In the genomic region with DNA sequence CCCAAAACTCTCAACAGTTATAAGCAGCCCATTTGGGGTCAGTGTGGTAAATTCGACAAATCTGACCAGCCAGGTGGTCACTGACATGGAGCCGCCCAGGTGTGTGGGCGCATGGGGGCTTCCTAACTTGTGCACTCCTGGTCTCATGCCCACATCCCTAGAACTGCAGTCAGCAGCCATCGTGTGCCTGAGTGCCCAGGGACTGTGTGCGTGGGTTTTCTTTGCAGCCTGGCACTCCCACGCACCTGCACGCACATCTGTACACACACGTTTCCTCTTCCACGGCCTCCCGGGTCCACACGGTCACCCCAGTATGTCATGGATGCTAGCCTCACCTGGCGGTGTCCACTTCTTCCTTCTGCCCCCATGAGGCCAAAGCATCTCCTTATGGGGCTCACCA, we compare ENCODE assay signal across 17 cellular contexts. TPM values are rescaled to one million over a fixed set of nuclear protein-coding genes. Genes with fewer than 3 reads are reported as not detected.
DNase-seq lines count a peak whose midpoint lies in the region; TF ChIP-seq lines count a peak whose summit lies in the region.
"Had no signal": no experiment of that assay in that cellular context is flagged by ENCODE, and none has a peak within 500 bp of the region (broad histone marks: within the 10 kb centered on the region; RNA-seq: fewer than 3 reads in every experiment).

No MANE protein-coding gene starts in this region.

- peak overlapping the region; percentile 67 for H3K9ac ChIP-seq in BLaER1
- no peak overlapping the region for H3K9ac ChIP-seq in neuronal stem cell (ENCODE audit: low read depth, low read length, poor library complexity)

- H3K79me1 ChIP-seq in neuronal stem cell (ENCODE audit: low read depth, low read length) = peaks cover 14% of the 10 kb centered on the region

- POLR2A ChIA-PET in CD8-positive, alpha-beta memory T cell (lab: Charles Lee) = no interaction called here

- no peak overlapping the region for H3K4me3 ChIP-seq in BLaER1
- no peak overlapping the region for H3K4me3 ChIP-seq in CD8-positive, alpha-beta memory T cell (ENCODE audit: low read length)
- H3K4me3 ChIP-seq in neuronal stem cell (ENCODE audit: low read length in 2 of 2) = no peak overlapping the region
- H3K4me3 ChIP-seq: GM23338, SJSA1 had no signal

- H4K20me1 ChIP-seq in BLaER1 = peaks cover 26% of the 10 kb centered on the region

- no peak overlapping the region for H3K18ac ChIP-seq in neuronal stem cell (ENCODE audit: low read length)

- H3K4me1 Mint-ChIP-seq in CD8-positive, alpha-beta memory T cell = peaks cover 5 to 15% (median 6%) of the 10 kb centered on the region in 3 donors
- H3K4me1 Mint-ChIP-seq in brain = peaks cover 14% of the 10 kb centered on the region

- no peak overlapping the region for H2BK15ac ChIP-seq in neuronal stem cell (ENCODE audit: low read length)

- peaks cover 0 to 5% (median 0%) of the 10 kb centered on the region in 5 donors for H3K9me3 Mint-ChIP-seq in CD8-positive, alpha-beta memory T cell
- peaks cover 0 to 3% (median 0%) of the 10 kb centered on the region in 5 experiments for H3K9me3 Mint-ChIP-seq in brain
- H3K9me3 Mint-ChIP-seq: GM23338 had no signal

- peaks cover 0 to 6% (median 0%) of the 10 kb centered on the region in 3 donors for H3K36me3 Mint-ChIP-seq in CD8-positive, alpha-beta memory T cell
- H3K36me3 Mint-ChIP-seq in brain = peaks cover 4% of the 10 kb centered on the region

- peak overlapping the region; percentile 65 for H4K8ac ChIP-seq in neuronal stem cell (ENCODE audit: low read depth, low read length)

- peaks cover 90% of the 10 kb centered on the region for H3K4me1 ChIP-seq in BLaER1
- peaks cover 8% of the 10 kb centered on the region for H3K4me1 ChIP-seq in CD8-positive, alpha-beta memory T cell (ENCODE audit: insufficient read depth, low read length)
- peaks cover 7 to 8% of the 10 kb centered on the region in 2 donors for H3K4me1 ChIP-seq in neuronal stem cell (ENCODE audit: control insufficient read depth in 2 of 2, insufficient read depth in 1 of 2, low read depth in 1 of 2, low read length in 2 of 2)

- DNase-seq in CD8-positive, alpha-beta memory T cell = no peak
- DNase-seq in neuronal stem cell (ENCODE audit: low spot score) = no peak
- no peak for DNase-seq in stimulated activated CD4-positive, alpha-beta T cell treated with anti-CD3 and anti-CD28 coated beads, Interleukin-12 subunit alpha, Interleukin-12 subunit beta, amount 100 ng/mL, for 4 hours
- DNase-seq in HuH-7.5 (ENCODE audit: low spot score) = no peak
- no peak for DNase-seq in central memory CD4-positive, alpha-beta T cell
- DNase-seq: DMS79, HCEC 1CT, KG1, NCI-H1417, NCI-H187, NCI-H2107, NCI-H2227 treated with DMSO at 0.1 percent for 48 hours, NCI-H524 had no signal

- H3K9me3 ChIP-seq in BLaER1 (no peaks in the 10 kb centered on the region), neuronal stem cell (replicated peaks in 1 of 2; ENCODE audit: control insufficient read depth in 2 of 2, insufficient read depth in 1 of 2, low read depth in 1 of 2, low read length in 2 of 2) (no peaks in the 10 kb centered on the region)
- no peaks in the 10 kb centered on the region for H3K9me3 ChIP-seq in CD8-positive, alpha-beta memory T cell (ENCODE audit: low read length)
- H3K9me3 ChIP-seq: SJSA1 had no signal

- H2BK12ac ChIP-seq in neuronal stem cell (ENCODE audit: low read length) = peak overlapping the region; percentile 22

- H3K4me3 Mint-ChIP-seq in CD8-positive, alpha-beta memory T cell = peak overlapping the region in 1 of 7 donors; percentile 17
- peak overlapping the region in 1 of 5 experiments; percentile 24 for H3K4me3 Mint-ChIP-seq in brain

- peaks cover 0 to 4% of the 10 kb centered on the region in 2 donors for H3K27me3 Mint-ChIP-seq in CD8-positive, alpha-beta memory T cell
- no peaks in the 10 kb centered on the region for H3K27me3 Mint-ChIP-seq in brain

- CTCF ChIA-PET in CD8-positive, alpha-beta memory T cell (lab: Charles Lee) = no interaction called here

- no peak overlapping the region for H2BK5ac ChIP-seq in neuronal stem cell (ENCODE audit: low read length)

- H3K27me3 ChIP-seq in BLaER1 (no peaks in the 10 kb centered on the region), neuronal stem cell (ENCODE audit: control insufficient read depth in 3 of 3, insufficient read depth in 3 of 3, low read depth in 1 of 3, low read length in 3 of 3) (no peaks in the 10 kb centered on the region)
- H3K27me3 ChIP-seq in CD8-positive, alpha-beta memory T cell (ENCODE audit: insufficient read depth, low read length, poor library complexity, severe bottlenecking) = no peaks in the 10 kb centered on the region
- H3K27me3 ChIP-seq: SJSA1 had no signal

- H3K14ac ChIP-seq in neuronal stem cell (ENCODE audit: low read length) = no peak overlapping the region

- WGBS in neuronal stem cell (ENCODE audit: extremely low coverage in 2 of 2, insufficient read length in 2 of 2, insufficient replicate concordance in 1 of 2), 2 donors = no CpG with 5 or more reads among the region's 12 CpGs

- TF ChIP-seq CTCF in brain (conservative IDR thresholded peaks at IDR 0.05) = no peak

- peak overlapping the region; percentile 77 for H3K27ac ChIP-seq in BLaER1
- peak overlapping the region; percentile 24 for H3K27ac ChIP-seq in CD8-positive, alpha-beta memory T cell (ENCODE audit: low read depth, low read length)
- no peak overlapping the region for H3K27ac ChIP-seq in neuronal stem cell (replicated peaks; ENCODE audit: low read length)
- H3K27ac ChIP-seq: SJSA1 had no signal

- H3K4ac ChIP-seq in neuronal stem cell (ENCODE audit: low read length) = no peak overlapping the region

- H3K36me3 ChIP-seq in BLaER1 (peaks cover 24% of the 10 kb centered on the region), neuronal stem cell (replicated peaks in 1 of 2; ENCODE audit: control insufficient read depth in 2 of 2, insufficient read depth in 2 of 2, low read length in 2 of 2) (peaks cover 2 to 8% of the 10 kb centered on the region in 2 donors)
- H3K36me3 ChIP-seq in CD8-positive, alpha-beta memory T cell (ENCODE audit: insufficient read depth, low read length) = no peaks in the 10 kb centered on the region

- H2BK120ac ChIP-seq in neuronal stem cell (ENCODE audit: low read depth, low read length) = no peak overlapping the region

- H2AFZ ChIP-seq in neuronal stem cell (ENCODE audit: low read length) = no peak overlapping the region
- H2AFZ ChIP-seq: GM23338 had no signal

- H4K91ac ChIP-seq in neuronal stem cell (ENCODE audit: low read depth, low read length, poor library complexity) = no peak overlapping the region

- H3K4me2 ChIP-seq in BLaER1 (peak overlapping the region; percentile 97), neuronal stem cell (ENCODE audit: insufficient read depth, low read length, poor library complexity, severe bottlenecking) (no peak overlapping the region)
- H3K4me2 ChIP-seq: GM23338 had no signal

- H3K23ac ChIP-seq in neuronal stem cell (ENCODE audit: low read depth, low read length, poor library complexity) = peak overlapping the region; percentile 65

- peak overlapping the region in 2 of 8 donors; percentile 27 to 61 for H3K27ac Mint-ChIP-seq in CD8-positive, alpha-beta memory T cell
- peak overlapping the region in 4 of 5 experiments; percentile 61 to 75 (median 66) for H3K27ac Mint-ChIP-seq in brain
- H3K27ac Mint-ChIP-seq: GM23338 had no signal

- H2AK5ac ChIP-seq in neuronal stem cell (ENCODE audit: low read depth, low read length) = no peak overlapping the region

RNA-seq across cellular contexts. Expression of a gene that starts 38.9 kb away (rescaled TPM):
- total RNA-seq in CD8-positive, alpha-beta memory T cell = 100 to 1,000 TPM in 1 of 2 experiments, 10 to 100 TPM in 1; 91.4 to 102 TPM
- 21.6 TPM for polyA plus RNA-seq in CD8-positive, alpha-beta memory T cell
- polyA plus RNA-seq in brain (ENCODE audit: insufficient read depth, low read depth, low replicate concordance) = 61.8 TPM
- 48.7 TPM for polyA plus RNA-seq in neuronal stem cell (2013, experiment 1 of 2)
- polyA plus RNA-seq in neuronal stem cell (2013, experiment 2 of 2) = 49.9 TPM
